Comparison of ENCODE assay signal across 1 cellular context in genomic region chr18:11553098-11553940, GRCh38.
TF ChIP-seq lines count a peak whose summit lies in the region.

No MANE protein-coding gene starts in this region.

TF ChIP-seq in GM23338, 12 proteins besides CTCF, POLR2A, EP300 and RAD21 (continued from another document):
- TF ChIP-seq REST (IDR thresholded peaks at IDR 0.05; ENCODE audit: unreplicated experiment), result no peak
- no peak for TF ChIP-seq ETS1 (IDR thresholded peaks at IDR 0.05)
- TF ChIP-seq EZH2phosphoT487 (IDR thresholded peaks at IDR 0.05; ENCODE audit: unreplicated experiment), result no peak
- TF ChIP-seq JUNB (IDR thresholded peaks at IDR 0.05; ENCODE audit: unreplicated experiment), result no peak
